Comparison of ENCODE assay signal across 1 cellular context in the genomic region with DNA sequence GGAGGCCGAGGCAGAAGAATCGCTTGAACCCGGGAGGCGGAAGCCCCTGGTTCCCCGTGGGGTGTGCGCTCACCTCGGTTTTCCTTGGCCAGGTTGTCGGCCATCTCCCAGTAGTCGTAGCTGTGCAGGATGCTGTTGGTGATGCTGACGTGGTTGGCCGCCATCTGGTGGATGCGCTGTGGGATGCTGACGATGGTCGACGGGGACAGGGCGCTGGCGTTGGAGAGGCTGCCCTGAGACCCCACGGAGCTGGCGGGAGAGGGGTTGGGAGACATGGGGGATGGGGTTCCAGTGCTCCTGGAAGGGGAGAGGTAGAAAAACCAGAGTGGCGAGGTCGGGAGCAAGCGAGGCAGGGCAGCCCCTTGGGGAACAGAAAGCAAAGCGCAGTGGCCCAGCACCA.
TF ChIP-seq lines count a peak whose summit lies in the region.

No MANE protein-coding gene starts in this region.

TF ChIP-seq in H1, 55 proteins besides CTCF, POLR2A, EP300 and RAD21 (continued from another document):
- TF ChIP-seq, protein P1, sequence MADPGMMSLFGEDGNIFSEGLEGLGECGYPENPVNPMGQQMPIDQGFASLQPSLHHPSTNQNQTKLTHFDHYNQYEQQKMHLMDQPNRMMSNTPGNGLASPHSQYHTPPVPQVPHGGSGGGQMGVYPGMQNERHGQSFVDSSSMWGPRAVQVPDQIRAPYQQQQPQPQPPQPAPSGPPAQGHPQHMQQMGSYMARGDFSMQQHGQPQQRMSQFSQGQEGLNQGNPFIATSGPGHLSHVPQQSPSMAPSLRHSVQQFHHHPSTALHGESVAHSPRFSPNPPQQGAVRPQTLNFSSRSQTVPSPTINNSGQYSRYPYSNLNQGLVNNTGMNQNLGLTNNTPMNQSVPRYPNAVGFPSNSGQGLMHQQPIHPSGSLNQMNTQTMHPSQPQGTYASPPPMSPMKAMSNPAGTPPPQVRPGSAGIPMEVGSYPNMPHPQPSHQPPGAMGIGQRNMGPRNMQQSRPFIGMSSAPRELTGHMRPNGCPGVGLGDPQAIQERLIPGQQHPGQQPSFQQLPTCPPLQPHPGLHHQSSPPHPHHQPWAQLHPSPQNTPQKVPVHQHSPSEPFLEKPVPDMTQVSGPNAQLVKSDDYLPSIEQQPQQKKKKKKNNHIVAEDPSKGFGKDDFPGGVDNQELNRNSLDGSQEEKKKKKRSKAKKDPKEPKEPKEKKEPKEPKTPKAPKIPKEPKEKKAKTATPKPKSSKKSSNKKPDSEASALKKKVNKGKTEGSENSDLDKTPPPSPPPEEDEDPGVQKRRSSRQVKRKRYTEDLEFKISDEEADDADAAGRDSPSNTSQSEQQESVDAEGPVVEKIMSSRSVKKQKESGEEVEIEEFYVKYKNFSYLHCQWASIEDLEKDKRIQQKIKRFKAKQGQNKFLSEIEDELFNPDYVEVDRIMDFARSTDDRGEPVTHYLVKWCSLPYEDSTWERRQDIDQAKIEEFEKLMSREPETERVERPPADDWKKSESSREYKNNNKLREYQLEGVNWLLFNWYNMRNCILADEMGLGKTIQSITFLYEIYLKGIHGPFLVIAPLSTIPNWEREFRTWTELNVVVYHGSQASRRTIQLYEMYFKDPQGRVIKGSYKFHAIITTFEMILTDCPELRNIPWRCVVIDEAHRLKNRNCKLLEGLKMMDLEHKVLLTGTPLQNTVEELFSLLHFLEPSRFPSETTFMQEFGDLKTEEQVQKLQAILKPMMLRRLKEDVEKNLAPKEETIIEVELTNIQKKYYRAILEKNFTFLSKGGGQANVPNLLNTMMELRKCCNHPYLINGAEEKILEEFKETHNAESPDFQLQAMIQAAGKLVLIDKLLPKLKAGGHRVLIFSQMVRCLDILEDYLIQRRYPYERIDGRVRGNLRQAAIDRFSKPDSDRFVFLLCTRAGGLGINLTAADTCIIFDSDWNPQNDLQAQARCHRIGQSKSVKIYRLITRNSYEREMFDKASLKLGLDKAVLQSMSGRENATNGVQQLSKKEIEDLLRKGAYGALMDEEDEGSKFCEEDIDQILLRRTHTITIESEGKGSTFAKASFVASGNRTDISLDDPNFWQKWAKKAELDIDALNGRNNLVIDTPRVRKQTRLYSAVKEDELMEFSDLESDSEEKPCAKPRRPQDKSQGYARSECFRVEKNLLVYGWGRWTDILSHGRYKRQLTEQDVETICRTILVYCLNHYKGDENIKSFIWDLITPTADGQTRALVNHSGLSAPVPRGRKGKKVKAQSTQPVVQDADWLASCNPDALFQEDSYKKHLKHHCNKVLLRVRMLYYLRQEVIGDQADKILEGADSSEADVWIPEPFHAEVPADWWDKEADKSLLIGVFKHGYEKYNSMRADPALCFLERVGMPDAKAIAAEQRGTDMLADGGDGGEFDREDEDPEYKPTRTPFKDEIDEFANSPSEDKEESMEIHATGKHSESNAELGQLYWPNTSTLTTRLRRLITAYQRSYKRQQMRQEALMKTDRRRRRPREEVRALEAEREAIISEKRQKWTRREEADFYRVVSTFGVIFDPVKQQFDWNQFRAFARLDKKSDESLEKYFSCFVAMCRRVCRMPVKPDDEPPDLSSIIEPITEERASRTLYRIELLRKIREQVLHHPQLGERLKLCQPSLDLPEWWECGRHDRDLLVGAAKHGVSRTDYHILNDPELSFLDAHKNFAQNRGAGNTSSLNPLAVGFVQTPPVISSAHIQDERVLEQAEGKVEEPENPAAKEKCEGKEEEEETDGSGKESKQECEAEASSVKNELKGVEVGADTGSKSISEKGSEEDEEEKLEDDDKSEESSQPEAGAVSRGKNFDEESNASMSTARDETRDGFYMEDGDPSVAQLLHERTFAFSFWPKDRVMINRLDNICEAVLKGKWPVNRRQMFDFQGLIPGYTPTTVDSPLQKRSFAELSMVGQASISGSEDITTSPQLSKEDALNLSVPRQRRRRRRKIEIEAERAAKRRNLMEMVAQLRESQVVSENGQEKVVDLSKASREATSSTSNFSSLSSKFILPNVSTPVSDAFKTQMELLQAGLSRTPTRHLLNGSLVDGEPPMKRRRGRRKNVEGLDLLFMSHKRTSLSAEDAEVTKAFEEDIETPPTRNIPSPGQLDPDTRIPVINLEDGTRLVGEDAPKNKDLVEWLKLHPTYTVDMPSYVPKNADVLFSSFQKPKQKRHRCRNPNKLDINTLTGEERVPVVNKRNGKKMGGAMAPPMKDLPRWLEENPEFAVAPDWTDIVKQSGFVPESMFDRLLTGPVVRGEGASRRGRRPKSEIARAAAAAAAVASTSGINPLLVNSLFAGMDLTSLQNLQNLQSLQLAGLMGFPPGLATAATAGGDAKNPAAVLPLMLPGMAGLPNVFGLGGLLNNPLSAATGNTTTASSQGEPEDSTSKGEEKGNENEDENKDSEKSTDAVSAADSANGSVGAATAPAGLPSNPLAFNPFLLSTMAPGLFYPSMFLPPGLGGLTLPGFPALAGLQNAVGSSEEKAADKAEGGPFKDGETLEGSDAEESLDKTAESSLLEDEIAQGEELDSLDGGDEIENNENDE (IDR thresholded peaks at IDR 0.05; ENCODE audit: insufficient replicate concordance, low read length): no peak
- TF ChIP-seq, protein P2, sequence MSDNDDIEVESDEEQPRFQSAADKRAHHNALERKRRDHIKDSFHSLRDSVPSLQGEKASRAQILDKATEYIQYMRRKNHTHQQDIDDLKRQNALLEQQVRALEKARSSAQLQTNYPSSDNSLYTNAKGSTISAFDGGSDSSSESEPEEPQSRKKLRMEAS (IDR thresholded peaks at IDR 0.05): 0 out of 2 replicates have a peak, but pooled peaks have one; percentile 36
- peak; percentile 85 for TF ChIP-seq YY1 (IDR thresholded peaks at IDR 0.05; ENCODE audit: low read depth, low read length)
- no peak for TF ChIP-seq FOSL1 (IDR thresholded peaks at IDR 0.05; ENCODE audit: insufficient read depth, low read depth, low read length)
- TF ChIP-seq SRF (IDR thresholded peaks at IDR 0.05; ENCODE audit: low read depth, low read length): no peak
- peak; percentile 30; the same call in 1 of the 2 replicates for TF ChIP-seq TBP (IDR thresholded peaks at IDR 0.05; ENCODE audit: low read depth, low read length)
